ENCODE assay signal across 8 cellular contexts in the genomic region with DNA sequence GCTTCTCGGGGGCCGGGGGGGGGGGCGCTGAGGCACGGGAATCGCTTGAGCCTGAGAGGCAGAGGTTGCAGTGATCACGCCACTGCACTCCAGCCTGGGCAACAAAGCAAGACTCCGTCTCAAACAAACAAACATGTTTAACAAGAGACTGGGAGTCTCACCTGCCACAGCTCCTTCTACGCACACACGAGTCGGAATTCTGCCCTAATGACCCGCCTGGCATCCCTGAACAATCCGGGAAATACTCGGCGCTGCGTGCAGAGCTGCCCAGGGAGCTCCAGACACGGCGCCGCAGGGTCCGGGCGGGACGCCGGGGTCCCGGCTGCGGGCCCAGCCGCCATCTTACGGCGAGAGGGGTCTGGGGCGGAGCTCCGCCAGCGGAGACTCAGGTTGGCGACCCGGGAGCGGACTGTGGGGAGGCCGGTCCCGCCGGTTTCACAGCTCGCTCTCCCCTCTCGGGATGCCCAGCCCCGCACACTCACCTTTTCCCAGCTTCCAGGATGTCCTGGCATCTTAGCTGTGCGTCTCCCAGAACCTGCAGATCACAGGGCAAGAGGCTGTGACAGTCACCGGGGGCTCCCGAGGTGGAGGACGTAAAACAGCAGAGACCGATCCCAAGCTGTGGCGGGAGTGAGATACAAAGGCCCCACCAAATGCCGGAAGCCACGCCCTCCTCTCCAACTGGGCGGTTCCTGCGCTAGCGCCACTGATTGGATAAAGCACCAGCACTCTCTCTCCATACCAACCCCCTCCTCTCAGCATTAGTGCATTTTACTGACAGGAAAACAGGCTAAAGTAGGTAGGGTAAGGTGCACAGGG. TPM values are rescaled to one million over a fixed set of nuclear protein-coding genes. Genes with fewer than 3 reads are reported as not detected.
DNase-seq lines count a peak whose midpoint lies in the region; ATAC-seq and TF ChIP-seq lines count a peak whose summit lies in the region.

No MANE protein-coding gene starts in this region.

- H3K9me3 Mint-ChIP-seq in T-helper 1 cell treated with Interleukin-12 subunit alpha and Interleukin-12 subunit beta and Interleukin-4 antibody, amounts not matched to agents 30 μg/mL and 1 μg/mL, for 36 hours, result peaks cover 17% of the 10 kb centered on the region

- H3K4me1 Mint-ChIP-seq in T-helper 1 cell treated with Interleukin-12 subunit alpha and Interleukin-12 subunit beta and Interleukin-4 antibody, amounts not matched to agents 30 μg/mL and 1 μg/mL, for 36 hours (ENCODE audit: low read depth), result peaks cover 14% of the 10 kb centered on the region

- peak in 1 of 2 donors; percentile 76 for TF ChIP-seq POLR2A in vagina (IDR thresholded peaks at IDR 0.05)

- peak overlapping the region; percentile 84 for H3K27ac ChIP-seq in right cardiac atrium (ENCODE audit: low read length)
- H3K27ac ChIP-seq in vagina, result peak overlapping the region; percentile 86

- peak; percentile 91 for DNase-seq in GM10266 (ENCODE audit: extremely low spot score)
- peak; percentile 90 for DNase-seq in NCI-H1436 (lab: John Stamatoyannopoulos, UW)
- DNase-seq in anterior cingulate cortex (lab: John Stamatoyannopoulos, UW), result peak; percentile 25 to 93 (median 82)
- DNase-seq in right cardiac atrium, result peak; percentile 92 to 97 (median 96)
- DNase-seq in pulmonary artery endothelial cell (ENCODE audit: low read depth, low spot score), result peak; percentile 70
- DNase-seq in vagina (ENCODE audit: extremely low spot score in 2 of 2), result peak in 1 of 2 donors; percentile 96

- peak overlapping the region; percentile 96 for H3K4me3 Mint-ChIP-seq in T-helper 1 cell treated with Interleukin-12 subunit alpha and Interleukin-12 subunit beta and Interleukin-4 antibody, amounts not matched to agents 30 μg/mL and 1 μg/mL, for 36 hours

- no peaks in the 10 kb centered on the region for H3K27me3 ChIP-seq in right cardiac atrium (ENCODE audit: control insufficient read depth, insufficient read depth)
- H3K27me3 ChIP-seq in vagina, result no peaks in the 10 kb centered on the region

- H3K9me3 ChIP-seq in right cardiac atrium (ENCODE audit: control insufficient read depth, low read length) (no peaks in the 10 kb centered on the region), vagina (no peaks in the 10 kb centered on the region)

- WGBS in right cardiac atrium, result under 1% methylated on average over 50 of the region's 50 CpGs

- H3K36me3 ChIP-seq in vagina, result peaks cover 0 to 8% of the 10 kb centered on the region in 2 donors

- H3K27ac Mint-ChIP-seq in T-helper 1 cell treated with Interleukin-12 subunit alpha and Interleukin-12 subunit beta and Interleukin-4 antibody, amounts not matched to agents 30 μg/mL and 1 μg/mL, for 36 hours, result peak overlapping the region; percentile 91

- ATAC-seq in HG02642 (IDR thresholded peaks at IDR 0.05; ENCODE audit: poor library complexity, unreplicated experiment), result peak; percentile 100
- peak; percentile 100 for ATAC-seq in right cardiac atrium

- TF ChIP-seq CTCF in GM10266 (IDR thresholded peaks at IDR 0.05; ENCODE audit: control insufficient read depth, insufficient read depth, low read depth, missing control alignments), result no peak
- TF ChIP-seq CTCF in vagina (IDR thresholded peaks at IDR 0.05), result no peak

- peaks cover 27% of the 10 kb centered on the region for H3K36me3 Mint-ChIP-seq in T-helper 1 cell treated with Interleukin-12 subunit alpha and Interleukin-12 subunit beta and Interleukin-4 antibody, amounts not matched to agents 30 μg/mL and 1 μg/mL, for 36 hours (ENCODE audit: low read depth)

- intact Hi-C loops in right cardiac atrium (cut with DNase I) (loop anchor here in 1 of 4 donors (10.0 kb wide), 1 partner anchor 121 kb away; the partner anchor contains the start of gene ZNF91), vagina (cut with DNase I) (no loop called here)

- H3K4me1 ChIP-seq in right cardiac atrium (ENCODE audit: control insufficient read depth, insufficient read depth, low read length), result no peaks in the 10 kb centered on the region
- peaks cover 22% of the 10 kb centered on the region for H3K4me1 ChIP-seq in vagina

- H3K4me3 ChIP-seq in right cardiac atrium (ENCODE audit: low read length), result peak overlapping the region; percentile 85
- peak overlapping the region; percentile 84 to 97 for H3K4me3 ChIP-seq in vagina

- no peaks in the 10 kb centered on the region for H3K27me3 Mint-ChIP-seq in T-helper 1 cell treated with Interleukin-12 subunit alpha and Interleukin-12 subunit beta and Interleukin-4 antibody, amounts not matched to agents 30 μg/mL and 1 μg/mL, for 36 hours (ENCODE audit: low read depth)

RNA-seq across cellular contexts. Expression of gene ZNF724, which starts 23.6 kb away (rescaled TPM):
- total RNA-seq in right cardiac atrium (1 to 10 TPM in 2 of 4 donors, under 1 TPM in 2; 0.89 to 2.8 (median 1.3) TPM), pulmonary artery endothelial cell (8.2 and 10.0 TPM in 2 replicates), vagina (4.2 TPM)
- 0.34 TPM for polyA plus RNA-seq in right cardiac atrium
